Comparison of ENCODE assay signal across 1 cellular context in genomic region chr1:9410737-9411297, GRCh38.
TF ChIP-seq lines count a peak whose summit lies in the region.

No MANE protein-coding gene starts in this region.

TF ChIP-seq in K562, 482 proteins besides CTCF, POLR2A, EP300 and RAD21 (continued from another document):
- TF ChIP-seq, protein P1, sequence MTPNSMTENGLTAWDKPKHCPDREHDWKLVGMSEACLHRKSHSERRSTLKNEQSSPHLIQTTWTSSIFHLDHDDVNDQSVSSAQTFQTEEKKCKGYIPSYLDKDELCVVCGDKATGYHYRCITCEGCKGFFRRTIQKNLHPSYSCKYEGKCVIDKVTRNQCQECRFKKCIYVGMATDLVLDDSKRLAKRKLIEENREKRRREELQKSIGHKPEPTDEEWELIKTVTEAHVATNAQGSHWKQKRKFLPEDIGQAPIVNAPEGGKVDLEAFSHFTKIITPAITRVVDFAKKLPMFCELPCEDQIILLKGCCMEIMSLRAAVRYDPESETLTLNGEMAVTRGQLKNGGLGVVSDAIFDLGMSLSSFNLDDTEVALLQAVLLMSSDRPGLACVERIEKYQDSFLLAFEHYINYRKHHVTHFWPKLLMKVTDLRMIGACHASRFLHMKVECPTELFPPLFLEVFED (CRISPR knock-in tag; conservative IDR thresholded peaks at IDR 0.05), result 0 out of 2 replicates have a peak, but pooled peaks have one; percentile 55
- TF ChIP-seq MXI1 (IDR thresholded peaks at IDR 0.05; ENCODE audit: low read depth, low read length) (no peak), CBFA2T2 (conservative IDR thresholded peaks at IDR 0.05) (peak; percentile 81), MLLT1 (IDR thresholded peaks at IDR 0.05) (peak in 1 of 2 experiments; percentile 57; a peak in 1 of 4 replicates), MNT (conservative IDR thresholded peaks at IDR 0.05) (no peak), TBP (optimal IDR thresholded peaks at IDR 0.05; ENCODE audit: low read depth, low read length) (no peak), CHD1 (IDR thresholded peaks at IDR 0.05; ENCODE audit: low read length) (no peak), ARNT (IDR thresholded peaks at IDR 0.05) (peak in 1 of 2 experiments; percentile 33; a peak in 1 of 4 replicates), PPARD (CRISPR knock-in tag; IDR thresholded peaks at IDR 0.05) (no peak), SREBF1 (IDR thresholded peaks at IDR 0.05; ENCODE audit: borderline replicate concordance, low read depth, low read length) (no peak), CHD4 (IDR thresholded peaks at IDR 0.05; ENCODE audit: insufficient read depth, insufficient replicate concordance, low read depth, low read length, poor library complexity, severe bottlenecking) (peak; percentile 84)
- TF ChIP-seq, protein P2, sequence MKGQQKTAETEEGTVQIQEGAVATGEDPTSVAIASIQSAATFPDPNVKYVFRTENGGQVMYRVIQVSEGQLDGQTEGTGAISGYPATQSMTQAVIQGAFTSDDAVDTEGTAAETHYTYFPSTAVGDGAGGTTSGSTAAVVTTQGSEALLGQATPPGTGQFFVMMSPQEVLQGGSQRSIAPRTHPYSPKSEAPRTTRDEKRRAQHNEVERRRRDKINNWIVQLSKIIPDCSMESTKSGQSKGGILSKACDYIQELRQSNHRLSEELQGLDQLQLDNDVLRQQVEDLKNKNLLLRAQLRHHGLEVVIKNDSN (CRISPR knock-in tag; IDR thresholded peaks at IDR 0.05), result no peak
- TF ChIP-seq, protein P3, sequence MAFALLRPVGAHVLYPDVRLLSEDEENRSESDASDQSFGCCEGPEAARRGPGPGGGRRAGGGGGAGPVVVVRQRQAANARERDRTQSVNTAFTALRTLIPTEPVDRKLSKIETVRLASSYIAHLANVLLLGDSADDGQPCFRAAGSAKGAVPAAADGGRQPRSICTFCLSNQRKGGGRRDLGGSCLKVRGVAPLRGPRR (CRISPR knock-in tag; IDR thresholded peaks at IDR 0.05), result no peak
- TF ChIP-seq, protein P4, sequence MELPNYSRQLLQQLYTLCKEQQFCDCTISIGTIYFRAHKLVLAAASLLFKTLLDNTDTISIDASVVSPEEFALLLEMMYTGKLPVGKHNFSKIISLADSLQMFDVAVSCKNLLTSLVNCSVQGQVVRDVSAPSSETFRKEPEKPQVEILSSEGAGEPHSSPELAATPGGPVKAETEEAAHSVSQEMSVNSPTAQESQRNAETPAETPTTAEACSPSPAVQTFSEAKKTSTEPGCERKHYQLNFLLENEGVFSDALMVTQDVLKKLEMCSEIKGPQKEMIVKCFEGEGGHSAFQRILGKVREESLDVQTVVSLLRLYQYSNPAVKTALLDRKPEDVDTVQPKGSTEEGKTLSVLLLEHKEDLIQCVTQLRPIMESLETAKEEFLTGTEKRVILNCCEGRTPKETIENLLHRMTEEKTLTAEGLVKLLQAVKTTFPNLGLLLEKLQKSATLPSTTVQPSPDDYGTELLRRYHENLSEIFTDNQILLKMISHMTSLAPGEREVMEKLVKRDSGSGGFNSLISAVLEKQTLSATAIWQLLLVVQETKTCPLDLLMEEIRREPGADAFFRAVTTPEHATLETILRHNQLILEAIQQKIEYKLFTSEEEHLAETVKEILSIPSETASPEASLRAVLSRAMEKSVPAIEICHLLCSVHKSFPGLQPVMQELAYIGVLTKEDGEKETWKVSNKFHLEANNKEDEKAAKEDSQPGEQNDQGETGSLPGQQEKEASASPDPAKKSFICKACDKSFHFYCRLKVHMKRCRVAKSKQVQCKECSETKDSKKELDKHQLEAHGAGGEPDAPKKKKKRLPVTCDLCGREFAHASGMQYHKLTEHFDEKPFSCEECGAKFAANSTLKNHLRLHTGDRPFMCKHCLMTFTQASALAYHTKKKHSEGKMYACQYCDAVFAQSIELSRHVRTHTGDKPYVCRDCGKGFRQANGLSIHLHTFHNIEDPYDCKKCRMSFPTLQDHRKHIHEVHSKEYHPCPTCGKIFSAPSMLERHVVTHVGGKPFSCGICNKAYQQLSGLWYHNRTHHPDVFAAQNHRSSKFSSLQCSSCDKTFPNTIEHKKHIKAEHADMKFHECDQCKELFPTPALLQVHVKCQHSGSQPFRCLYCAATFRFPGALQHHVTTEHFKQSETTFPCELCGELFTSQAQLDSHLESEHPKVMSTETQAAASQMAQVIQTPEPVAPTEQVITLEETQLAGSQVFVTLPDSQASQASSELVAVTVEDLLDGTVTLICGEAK (IDR thresholded peaks at IDR 0.05), result peak; percentile 82
- TF ChIP-seq, protein P4 (CRISPR knock-in tag; IDR thresholded peaks at IDR 0.05), result peak; percentile 85
